In the genomic region with DNA sequence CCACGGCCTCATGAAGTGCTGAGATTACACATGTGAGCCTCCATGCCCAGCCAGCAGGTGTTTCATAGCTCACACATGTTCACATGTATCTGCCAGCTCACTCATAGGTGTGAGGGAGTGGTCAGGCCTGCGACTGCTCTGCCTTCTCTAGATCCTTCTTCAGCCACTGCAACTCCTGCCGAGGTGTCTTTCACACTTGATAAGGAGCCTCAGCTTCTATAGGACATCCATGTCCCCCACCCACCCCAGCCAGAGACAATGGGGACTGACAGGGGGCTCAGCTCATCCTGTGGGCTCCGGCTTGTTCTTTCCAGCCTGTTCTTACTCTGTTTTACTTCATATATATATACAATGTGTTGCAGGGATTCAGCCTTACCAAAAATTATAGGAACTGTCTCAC, we compare ENCODE assay signal across 21 cellular contexts.
A peak's percentile ranks its signal among the peaks of the same experiment; 100 is the strongest.
DNase-seq lines count a peak whose midpoint lies in the region; ATAC-seq and TF ChIP-seq lines count a peak whose summit lies in the region.
"Had no signal": no experiment of that assay in that cellular context is flagged by ENCODE, and none has a peak within 500 bp of the region (broad histone marks: within the 10 kb centered on the region; RNA-seq: fewer than 3 reads in every experiment).

No MANE protein-coding gene starts in this region.

- H3K27me3 Mint-ChIP-seq in activated naive CD8-positive, alpha-beta T cell treated with anti-CD3 and anti-CD28 coated beads, Interleukin-2, amount 10 ng/mL, durations not matched to agents 7 days and 5 days = peaks cover 14% of the 10 kb centered on the region
- peaks cover 2% of the 10 kb centered on the region for H3K27me3 Mint-ChIP-seq in activated naive CD8-positive, alpha-beta T cell treated with anti-CD3 and anti-CD28 coated beads for 36 hours
- H3K27me3 Mint-ChIP-seq in endodermal cell (ENCODE audit: insufficient read depth) = peaks cover 13% of the 10 kb centered on the region

- no peak overlapping the region for H3K4me3 Mint-ChIP-seq in activated naive CD8-positive, alpha-beta T cell treated with anti-CD3 and anti-CD28 coated beads, Interleukin-2, amount 10 ng/mL, durations not matched to agents 7 days and 5 days
- no peak overlapping the region for H3K4me3 Mint-ChIP-seq in activated naive CD8-positive, alpha-beta T cell treated with anti-CD3 and anti-CD28 coated beads for 36 hours
- H3K4me3 Mint-ChIP-seq in endodermal cell = no peak overlapping the region
- H3K4me3 Mint-ChIP-seq: B cell; CD4-positive, alpha-beta T cell; CD8-positive, alpha-beta T cell had no signal

- H2BK15ac ChIP-seq in neuronal stem cell (ENCODE audit: low read length) = no peak overlapping the region

- no peak overlapping the region for H2BK12ac ChIP-seq in neuronal stem cell (ENCODE audit: low read length)

- no peak overlapping the region for H2AFZ ChIP-seq in DND-41 (ENCODE audit: low read depth, low read length)
- no peak overlapping the region for H2AFZ ChIP-seq in neuronal stem cell (ENCODE audit: low read length)

- H4K91ac ChIP-seq in neuronal stem cell (ENCODE audit: low read depth, low read length, poor library complexity) = no peak overlapping the region

- H3K27ac Mint-ChIP-seq in activated naive CD8-positive, alpha-beta T cell treated with anti-CD3 and anti-CD28 coated beads, Interleukin-2, amount 10 ng/mL, durations not matched to agents 7 days and 5 days = no peak overlapping the region
- H3K27ac Mint-ChIP-seq in activated naive CD8-positive, alpha-beta T cell treated with anti-CD3 and anti-CD28 coated beads for 36 hours = no peak overlapping the region
- H3K27ac Mint-ChIP-seq in endodermal cell = no peak overlapping the region
- H3K27ac Mint-ChIP-seq: B cell; CD4-positive, alpha-beta T cell; CD8-positive, alpha-beta T cell had no signal

- no peak for DNase-seq in activated naive CD8-positive, alpha-beta T cell treated with anti-CD3 and anti-CD28 coated beads, Interleukin-2, amount 10 ng/mL, durations not matched to agents 7 days and 5 days
- no peak for DNase-seq in activated naive CD8-positive, alpha-beta T cell treated with anti-CD3 and anti-CD28 coated beads for 36 hours
- DNase-seq in DND-41 (no peak), endodermal cell (peak; percentile 70), neuronal stem cell (ENCODE audit: low spot score) (no peak)
- no peak for DNase-seq in central memory CD4-positive, alpha-beta T cell
- DNase-seq: AML-193; Caco-2; Calu3; CD4-positive, alpha-beta T cell; CD8-positive, alpha-beta T cell; DMS79 treated with DMSO at 0.1 percent for 48 hours; EL; GDM1 had no signal

- no peak overlapping the region for H3K4ac ChIP-seq in neuronal stem cell (ENCODE audit: low read length)

- no peaks in the 10 kb centered on the region for H4K20me1 ChIP-seq in DND-41 (ENCODE audit: insufficient read depth, low read length)
- H4K20me1 ChIP-seq: BLaER1 treated with 17β-estradiol and CSF1 and Interleukin-3, amounts not matched to agents 10 nM and 100 nM had no signal

- no peak overlapping the region for H4K8ac ChIP-seq in neuronal stem cell (ENCODE audit: low read depth, low read length)

- H3K79me2 ChIP-seq in DND-41 (ENCODE audit: insufficient read depth, low read length) = no peaks in the 10 kb centered on the region

- peak overlapping the region; percentile 82 for H3K27ac ChIP-seq in DND-41 (ENCODE audit: low read length)
- H3K27ac ChIP-seq in endodermal cell (ENCODE audit: low read depth, low read length) = no peak overlapping the region
- H3K27ac ChIP-seq in neuronal stem cell (replicated peaks; ENCODE audit: low read length) = no peak overlapping the region
- H3K27ac ChIP-seq: 22Rv1; A549; BLaER1 treated with 17β-estradiol and CSF1 and Interleukin-3, amounts not matched to agents 10 nM and 100 nM; C4-2B had no signal

- H3K9me3 Mint-ChIP-seq in activated naive CD8-positive, alpha-beta T cell treated with anti-CD3 and anti-CD28 coated beads, Interleukin-2, amount 10 ng/mL, durations not matched to agents 7 days and 5 days = peaks cover 2% of the 10 kb centered on the region
- no peaks in the 10 kb centered on the region for H3K9me3 Mint-ChIP-seq in activated naive CD8-positive, alpha-beta T cell treated with anti-CD3 and anti-CD28 coated beads for 36 hours
- H3K9me3 Mint-ChIP-seq in endodermal cell = no peaks in the 10 kb centered on the region
- H3K9me3 Mint-ChIP-seq: CD4-positive, alpha-beta T cell; CD8-positive, alpha-beta T cell had no signal

- H3K4me2 ChIP-seq in DND-41 (ENCODE audit: insufficient read depth, low read length) (peak overlapping the region; percentile 3), neuronal stem cell (ENCODE audit: insufficient read depth, low read length, poor library complexity, severe bottlenecking) (no peak overlapping the region)
- H3K4me2 ChIP-seq: A549 had no signal

- no peaks in the 10 kb centered on the region for H3K79me1 ChIP-seq in neuronal stem cell (ENCODE audit: low read depth, low read length)

- TF ChIP-seq CTCF in DND-41 (IDR thresholded peaks at IDR 0.05; ENCODE audit: borderline replicate concordance, extremely low read depth, low read length, poor library complexity, severe bottlenecking) (no peak), endodermal cell (conservative IDR thresholded peaks at IDR 0.05) (no peak)

- H3K27me3 ChIP-seq in DND-41 (ENCODE audit: insufficient read depth, low read length, poor library complexity) (no peaks in the 10 kb centered on the region), endodermal cell (ENCODE audit: control insufficient read depth, insufficient read depth, low read length, poor library complexity, severe bottlenecking) (peaks cover 20% of the 10 kb centered on the region), neuronal stem cell (ENCODE audit: control insufficient read depth in 3 of 3, insufficient read depth in 3 of 3, low read depth in 1 of 3, low read length in 3 of 3) (peaks cover 0 to 18% (median 0%) of the 10 kb centered on the region in 3 experiments)
- H3K27me3 ChIP-seq: BLaER1 treated with 17β-estradiol and CSF1 and Interleukin-3, amounts not matched to agents 10 nM and 100 nM had no signal

- no peak overlapping the region for H2BK120ac ChIP-seq in neuronal stem cell (ENCODE audit: low read depth, low read length)

- H3K9ac ChIP-seq in DND-41 (ENCODE audit: low read depth, low read length) = no peak overlapping the region; the same call in 1 of the 2 replicates
- H3K9ac ChIP-seq in endodermal cell (ENCODE audit: extremely low read depth, low read length, poor library complexity, severe bottlenecking) = no peak overlapping the region
- no peak overlapping the region for H3K9ac ChIP-seq in neuronal stem cell (ENCODE audit: low read depth, low read length, poor library complexity)
- H3K9ac ChIP-seq: BLaER1 treated with 17β-estradiol and CSF1 and Interleukin-3, amounts not matched to agents 10 nM and 100 nM had no signal

- H2BK5ac ChIP-seq in neuronal stem cell (ENCODE audit: low read length) = no peak overlapping the region

- H3K4me3 ChIP-seq in DND-41 (ENCODE audit: low read depth in 1 of 2, low read length in 2 of 2) = peak overlapping the region in 1 of 2 experiments; percentile 4; a peak in 1 of 4 replicates
- H3K4me3 ChIP-seq in endodermal cell (ENCODE audit: low read length) = no peak overlapping the region
- H3K4me3 ChIP-seq in neuronal stem cell (ENCODE audit: low read length in 2 of 2) = no peak overlapping the region
- H3K4me3 ChIP-seq: A549; BLaER1 treated with 17β-estradiol and CSF1 and Interleukin-3, amounts not matched to agents 10 nM and 100 nM; GM12878 had no signal

- H3K36me3 ChIP-seq in DND-41 (ENCODE audit: insufficient read depth, low read length) (no peaks in the 10 kb centered on the region), endodermal cell (ENCODE audit: control insufficient read depth, insufficient read depth, low read length) (no peaks in the 10 kb centered on the region), neuronal stem cell (replicated peaks in 1 of 2; ENCODE audit: control insufficient read depth in 2 of 2, insufficient read depth in 2 of 2, low read length in 2 of 2) (no peaks in the 10 kb centered on the region)
- H3K36me3 ChIP-seq: BLaER1 treated with 17β-estradiol and CSF1 and Interleukin-3, amounts not matched to agents 10 nM and 100 nM had no signal

- H3K9me3 ChIP-seq in DND-41 (ENCODE audit: insufficient read depth, low read length, severe bottlenecking) = no peaks in the 10 kb centered on the region
- no peaks in the 10 kb centered on the region for H3K9me3 ChIP-seq in endodermal cell (ENCODE audit: control insufficient read depth, low read length)
- H3K9me3 ChIP-seq in neuronal stem cell (replicated peaks in 1 of 2; ENCODE audit: control insufficient read depth in 2 of 2, insufficient read depth in 1 of 2, low read depth in 1 of 2, low read length in 2 of 2) = no peaks in the 10 kb centered on the region
- H3K9me3 ChIP-seq: A549; BLaER1 treated with 17β-estradiol and CSF1 and Interleukin-3, amounts not matched to agents 10 nM and 100 nM; Caco-2 had no signal

- no peak overlapping the region for H3K18ac ChIP-seq in neuronal stem cell (ENCODE audit: low read length)

- peaks cover 15% of the 10 kb centered on the region for H3K4me1 Mint-ChIP-seq in activated naive CD8-positive, alpha-beta T cell treated with anti-CD3 and anti-CD28 coated beads, Interleukin-2, amount 10 ng/mL, durations not matched to agents 7 days and 5 days
- no peaks in the 10 kb centered on the region for H3K4me1 Mint-ChIP-seq in activated naive CD8-positive, alpha-beta T cell treated with anti-CD3 and anti-CD28 coated beads for 36 hours
- peaks cover 13% of the 10 kb centered on the region for H3K4me1 Mint-ChIP-seq in endodermal cell

- H3K4me1 ChIP-seq in DND-41 (ENCODE audit: insufficient read depth, low read length) (peaks cover 56% of the 10 kb centered on the region), endodermal cell (ENCODE audit: control insufficient read depth, insufficient read depth, low read length) (no peaks in the 10 kb centered on the region), neuronal stem cell (ENCODE audit: control insufficient read depth in 2 of 2, insufficient read depth in 1 of 2, low read depth in 1 of 2, low read length in 2 of 2) (no peaks in the 10 kb centered on the region)
- H3K4me1 ChIP-seq: A549, Caco-2 had no signal

- no peak overlapping the region for H3K23ac ChIP-seq in neuronal stem cell (ENCODE audit: low read depth, low read length, poor library complexity)

- ATAC-seq in activated naive CD8-positive, alpha-beta T cell treated with anti-CD3 and anti-CD28 coated beads, Interleukin-2, amount 10 ng/mL, durations not matched to agents 7 days and 5 days (ENCODE audit: low read depth) = peak; percentile 30
- ATAC-seq in DND-41 (ENCODE audit: insufficient read depth, low read depth) = peak; percentile 67
- no peak for ATAC-seq in GM19463 (IDR thresholded peaks at IDR 0.05; ENCODE audit: unreplicated experiment)
- ATAC-seq: A549; CD8-positive, alpha-beta T cell; GM12878 had no signal

- 70 to 92% methylated on average over 1 to 3 of the region's 4 CpGs for WGBS in endodermal cell (ENCODE audit: insufficient coverage in 1 of 2, insufficient read length in 1 of 2), 2 experiments
- no CpG with 5 or more reads among the region's 4 CpGs for WGBS in neuronal stem cell (ENCODE audit: extremely low coverage in 2 of 2, insufficient read length in 2 of 2, insufficient replicate concordance in 1 of 2), 2 donors

- H3K14ac ChIP-seq in neuronal stem cell (ENCODE audit: low read length) = peak overlapping the region; percentile 25

- no peaks in the 10 kb centered on the region for H3K36me3 Mint-ChIP-seq in activated naive CD8-positive, alpha-beta T cell treated with anti-CD3 and anti-CD28 coated beads, Interleukin-2, amount 10 ng/mL, durations not matched to agents 7 days and 5 days
- H3K36me3 Mint-ChIP-seq in activated naive CD8-positive, alpha-beta T cell treated with anti-CD3 and anti-CD28 coated beads for 36 hours = no peaks in the 10 kb centered on the region
- no peaks in the 10 kb centered on the region for H3K36me3 Mint-ChIP-seq in endodermal cell (ENCODE audit: low read depth)
- H3K36me3 Mint-ChIP-seq: CD8-positive, alpha-beta T cell had no signal

- POLR2A ChIA-PET in activated naive CD8-positive, alpha-beta T cell treated with anti-CD3 and anti-CD28 coated beads, Interleukin-2, amount 10 ng/mL, durations not matched to agents 7 days and 5 days (lab: Charles Lee) = no interaction called here

- H2AK5ac ChIP-seq in neuronal stem cell (ENCODE audit: low read depth, low read length) = no peak overlapping the region
